19 cellular contexts compared by ENCODE assay signal in the genomic region with DNA sequence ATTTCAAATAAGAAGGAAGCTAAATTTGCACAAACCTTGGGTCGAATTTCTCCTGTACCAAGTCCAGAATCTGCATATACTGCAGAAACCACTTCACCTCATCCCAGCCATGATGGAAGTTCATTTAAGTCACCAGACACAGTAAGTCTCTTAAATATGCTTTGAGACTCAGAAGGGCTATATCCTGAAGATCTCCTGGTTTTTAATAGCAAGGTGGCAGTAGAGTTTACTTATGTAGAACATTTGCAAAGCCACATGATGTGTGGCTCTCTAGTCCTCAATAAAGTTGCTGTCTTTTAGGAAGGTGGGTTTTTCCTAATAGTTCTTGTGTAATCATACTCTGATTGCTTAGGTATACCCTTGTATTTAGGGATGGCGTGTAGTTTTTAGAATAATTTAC. TPM values are rescaled to one million over a fixed set of nuclear protein-coding genes. Genes with fewer than 3 reads are reported as not detected.
DNase-seq lines count a peak whose midpoint lies in the region; ATAC-seq and TF ChIP-seq lines count a peak whose summit lies in the region.
"Had no signal": no experiment of that assay in that cellular context is flagged by ENCODE, and none has a peak within 500 bp of the region (broad histone marks: within the 10 kb centered on the region; RNA-seq: fewer than 3 reads in every experiment).

No MANE protein-coding gene starts in this region.

- TF ChIP-seq CTCF in SK-N-SH (IDR thresholded peaks at IDR 0.05) (no peak), LNCaP clone FGC (IDR thresholded peaks at IDR 0.05; ENCODE audit: control insufficient read depth, extremely low read depth, insufficient read depth) (peak; percentile 16; the same call in 1 of the 2 replicates)

- no peak overlapping the region for H3K9ac ChIP-seq in SK-N-SH
- H3K9ac ChIP-seq: BLaER1 had no signal

- H3K9me2 ChIP-seq in SK-N-SH, result no peaks in the 10 kb centered on the region

- CTCF ChIA-PET in SK-N-SH (lab: Yijun Ruan, JAX), result interaction anchor here (0.9 to 4.7 kb wide), 6 partner anchors 10 to 572 kb away, joined by 3 to 48 read pairs (median 4); no protein-coding TSS in a partner anchor

- H3K9me3 ChIP-seq in SK-N-SH, result no peaks in the 10 kb centered on the region
- H3K9me3 ChIP-seq: BLaER1 had no signal

- no peak overlapping the region for H2AFZ ChIP-seq in SK-N-SH (ENCODE audit: low read depth)
- H2AFZ ChIP-seq: GM23338 had no signal

- POLR2A ChIA-PET in SK-N-SH (lab: Yijun Ruan, JAX), result no interaction called here

- H3K4me3 ChIP-seq in SK-N-SH (ENCODE audit: low read depth in 2 of 2, low read length in 1 of 2), result no peak overlapping the region
- no peak overlapping the region for H3K4me3 ChIP-seq in LNCaP clone FGC (ENCODE audit: low read depth, low read length)
- H3K4me3 ChIP-seq: BLaER1, GM23338 had no signal

- H3F3A ChIP-seq in SK-N-SH (replicated peaks; ENCODE audit: insufficient read depth), result peaks cover 9% of the 10 kb centered on the region

- peak; percentile 69 for ATAC-seq in SK-N-SH treated with all-trans-retinoic acid at 6 μM for 48 hours
- no peak for ATAC-seq in GM21737 (IDR thresholded peaks at IDR 0.05; ENCODE audit: unreplicated experiment)
- ATAC-seq: GM23338, Right ventricle myocardium inferior had no signal

- DNase-seq in SK-N-SH (no peak), LNCaP clone FGC (ENCODE audit: low read depth) (no peak), SW480 (ENCODE audit: low spot score) (peak; percentile 17), dermis blood vessel endothelial cell (peak; percentile 5), NCI-H510A treated with DMSO at 0.1 percent for 48 hours (lab: John Stamatoyannopoulos, UW) (no peak)
- DNase-seq in central memory CD4-positive, alpha-beta T cell, result no peak
- DNase-seq: DMS 273 treated with DMSO at 0.1 percent for 48 hours, GF-D8, KG1, MM.1S, NCI-H1105 treated with DMSO at 0.1 percent for 48 hours, NCI-H187, NCI-H2171, NCI-H446 had no signal

- no peak for TF ChIP-seq RAD21 in SK-N-SH (IDR thresholded peaks at IDR 0.05; ENCODE audit: low read length)

- peak overlapping the region in 1 of 2 experiments; percentile 16; a peak in 1 of 4 replicates for H3K27ac ChIP-seq in SK-N-SH (ENCODE audit: low read depth in 2 of 2, low read length in 1 of 2)
- H3K27ac ChIP-seq: BLaER1 had no signal

- H3K4me1 ChIP-seq in SK-N-SH (ENCODE audit: control insufficient read depth in 1 of 2, insufficient read depth in 2 of 2, low read depth in 1 of 2, low read length in 1 of 2), result peaks cover 0 to 5% of the 10 kb centered on the region in 2 experiments; a peak in 2 of 4 replicates
- H3K4me1 ChIP-seq: BLaER1 had no signal

- H3K4me2 ChIP-seq in SK-N-SH, result no peak overlapping the region
- H3K4me2 ChIP-seq: BLaER1, GM23338 had no signal

- H3K36me3 ChIP-seq in SK-N-SH (replicated peaks in 1 of 2; ENCODE audit: control insufficient read depth in 1 of 2, insufficient read depth in 2 of 2, low read length in 1 of 2), result peaks cover 56 to 59% of the 10 kb centered on the region in 2 experiments

- no peaks in the 10 kb centered on the region for H3K27me3 ChIP-seq in SK-N-SH (ENCODE audit: insufficient read depth)
- H3K27me3 ChIP-seq: BLaER1 had no signal

- no peak for TF ChIP-seq EP300 in SK-N-SH (IDR thresholded peaks at IDR 0.05; ENCODE audit: borderline replicate concordance in 1 of 2, low read depth in 1 of 2, low read length in 1 of 2)

- H4K20me1 ChIP-seq in SK-N-SH (ENCODE audit: insufficient read depth), result no peaks in the 10 kb centered on the region; the same call in 1 of the 2 replicates

- H3K79me2 ChIP-seq in SK-N-SH (ENCODE audit: insufficient read depth), result peaks cover 86% of the 10 kb centered on the region

- WGBS in SK-N-SH (ENCODE audit: low lambda C conversion rate), result 95% methylated on average over 2 of the region's 2 CpGs

TF ChIP-seq in SK-N-SH treated with all-trans-retinoic acid at 6 μM for 48 hours, 23 proteins besides CTCF, POLR2A, EP300 and RAD21 (continues in another document):
- no peak for TF ChIP-seq BACH2 (CRISPR knock-in tag; IDR thresholded peaks at IDR 0.05; ENCODE audit: borderline replicate concordance)
- no peak for TF ChIP-seq ZNF8 (CRISPR knock-in tag; IDR thresholded peaks at IDR 0.05)
- no peak for TF ChIP-seq ZFP3 (CRISPR knock-in tag; IDR thresholded peaks at IDR 0.05)
- TF ChIP-seq ZC3H10 (CRISPR knock-in tag; IDR thresholded peaks at IDR 0.05), result no peak
- TF ChIP-seq RARB (CRISPR knock-in tag; IDR thresholded peaks at IDR 0.05), result no peak
- TF ChIP-seq TCF4 (CRISPR knock-in tag; IDR thresholded peaks at IDR 0.05; ENCODE audit: borderline replicate concordance), result no peak
- no peak for TF ChIP-seq SNAI2 (CRISPR knock-in tag; IDR thresholded peaks at IDR 0.05)
- no peak for TF ChIP-seq PPARA (CRISPR knock-in tag; IDR thresholded peaks at IDR 0.05; ENCODE audit: borderline replicate concordance)
- TF ChIP-seq ARNTL (CRISPR knock-in tag; IDR thresholded peaks at IDR 0.05; ENCODE audit: borderline replicate concordance, low read depth), result no peak
- TF ChIP-seq TOX (CRISPR knock-in tag; IDR thresholded peaks at IDR 0.05; ENCODE audit: borderline replicate concordance), result no peak
- no peak for TF ChIP-seq ZNF565 (CRISPR knock-in tag; conservative IDR thresholded peaks at IDR 0.05; ENCODE audit: low read depth)
- no peak for TF ChIP-seq CSDC2 (CRISPR knock-in tag; IDR thresholded peaks at IDR 0.05)
- TF ChIP-seq, protein P1, sequence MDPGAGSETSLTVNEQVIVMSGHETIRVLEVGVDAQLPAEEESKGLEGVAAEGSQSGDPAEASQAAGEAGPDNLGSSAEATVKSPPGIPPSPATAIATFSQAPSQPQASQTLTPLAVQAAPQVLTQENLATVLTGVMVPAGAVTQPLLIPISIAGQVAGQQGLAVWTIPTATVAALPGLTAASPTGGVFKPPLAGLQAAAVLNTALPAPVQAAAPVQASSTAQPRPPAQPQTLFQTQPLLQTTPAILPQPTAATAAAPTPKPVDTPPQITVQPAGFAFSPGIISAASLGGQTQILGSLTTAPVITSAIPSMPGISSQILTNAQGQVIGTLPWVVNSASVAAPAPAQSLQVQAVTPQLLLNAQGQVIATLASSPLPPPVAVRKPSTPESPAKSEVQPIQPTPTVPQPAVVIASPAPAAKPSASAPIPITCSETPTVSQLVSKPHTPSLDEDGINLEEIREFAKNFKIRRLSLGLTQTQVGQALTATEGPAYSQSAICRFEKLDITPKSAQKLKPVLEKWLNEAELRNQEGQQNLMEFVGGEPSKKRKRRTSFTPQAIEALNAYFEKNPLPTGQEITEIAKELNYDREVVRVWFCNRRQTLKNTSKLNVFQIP (CRISPR knock-in tag; IDR thresholded peaks at IDR 0.05; ENCODE audit: borderline replicate concordance, low read depth), result no peak
- TF ChIP-seq ESRRG (CRISPR knock-in tag; IDR thresholded peaks at IDR 0.05), result no peak
- TF ChIP-seq OSR1 (CRISPR knock-in tag; IDR thresholded peaks at IDR 0.05), result no peak

TF ChIP-seq in SK-N-SH, 30 proteins besides CTCF, POLR2A, EP300 and RAD21 (continues in another document):
- TF ChIP-seq MXI1 (IDR thresholded peaks at IDR 0.05; ENCODE audit: low read depth, low read length), result no peak
- no peak for TF ChIP-seq TEAD4 (IDR thresholded peaks at IDR 0.05; ENCODE audit: borderline replicate concordance, insufficient read depth)
- TF ChIP-seq, protein P2, sequence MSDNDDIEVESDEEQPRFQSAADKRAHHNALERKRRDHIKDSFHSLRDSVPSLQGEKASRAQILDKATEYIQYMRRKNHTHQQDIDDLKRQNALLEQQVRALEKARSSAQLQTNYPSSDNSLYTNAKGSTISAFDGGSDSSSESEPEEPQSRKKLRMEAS (IDR thresholded peaks at IDR 0.05; ENCODE audit: low read depth), result no peak
- no peak for TF ChIP-seq RFX5 (IDR thresholded peaks at IDR 0.05; ENCODE audit: low read length)
- no peak for TF ChIP-seq SIN3A (IDR thresholded peaks at IDR 0.05; ENCODE audit: borderline replicate concordance, low read depth, low read length)
- TF ChIP-seq ELF1 (IDR thresholded peaks at IDR 0.05), result no peak
- TF ChIP-seq RXRA (IDR thresholded peaks at IDR 0.05; ENCODE audit: borderline replicate concordance, low read depth), result no peak
- TF ChIP-seq, protein P3, sequence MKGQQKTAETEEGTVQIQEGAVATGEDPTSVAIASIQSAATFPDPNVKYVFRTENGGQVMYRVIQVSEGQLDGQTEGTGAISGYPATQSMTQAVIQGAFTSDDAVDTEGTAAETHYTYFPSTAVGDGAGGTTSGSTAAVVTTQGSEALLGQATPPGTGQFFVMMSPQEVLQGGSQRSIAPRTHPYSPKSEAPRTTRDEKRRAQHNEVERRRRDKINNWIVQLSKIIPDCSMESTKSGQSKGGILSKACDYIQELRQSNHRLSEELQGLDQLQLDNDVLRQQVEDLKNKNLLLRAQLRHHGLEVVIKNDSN (IDR thresholded peaks at IDR 0.05; ENCODE audit: borderline replicate concordance, low read depth), result no peak
- no peak for TF ChIP-seq FOSL2 (IDR thresholded peaks at IDR 0.05; ENCODE audit: borderline replicate concordance, low read depth)
- no peak for TF ChIP-seq EZH2phosphoT487 (IDR thresholded peaks at IDR 0.05; ENCODE audit: borderline replicate concordance, low read depth)
- no peak for TF ChIP-seq NRF1 (IDR thresholded peaks at IDR 0.05; ENCODE audit: low read depth, low read length)

RNA-seq across cellular contexts. Expression of a gene that starts 8.7 kb away (rescaled TPM):
- 5.1 and 7.6 TPM in 2 replicates for polyA plus RNA-seq in SK-N-SH (2012; rRNA removed)
- polyA plus RNA-seq in SK-N-SH (2012; cell fraction: cytosol; rRNA removed), result 8.5 and 11.3 TPM in 2 replicates
- 4.5 and 7.5 TPM in 2 replicates for polyA plus RNA-seq in SK-N-SH (2012; cell fraction: nucleus; rRNA removed)
- 13.8 and 28.6 TPM in 2 replicates for total RNA-seq in dermis blood vessel endothelial cell

RNA-seq across cellular contexts. Expression of a gene that starts 8.9 kb away (rescaled TPM):
- polyA plus RNA-seq in SK-N-SH (2012; rRNA removed), result 5.5 and 8.5 TPM in 2 replicates
- 8.7 and 8.8 TPM in 2 replicates for polyA plus RNA-seq in SK-N-SH (2012; cell fraction: cytosol; rRNA removed)
- polyA plus RNA-seq in SK-N-SH (2012; cell fraction: nucleus; rRNA removed), result 5.5 and 12.7 TPM in 2 replicates
- total RNA-seq in dermis blood vessel endothelial cell, result 7.5 and 12.7 TPM in 2 replicates

RNA-seq across cellular contexts. Expression of a gene that starts 49.0 kb away (rescaled TPM):
- 3.0 and 4.8 TPM in 2 replicates for polyA plus RNA-seq in SK-N-SH (2012; rRNA removed)
- 5.2 and 6.7 TPM in 2 replicates for polyA plus RNA-seq in SK-N-SH (2012; cell fraction: cytosol; rRNA removed)
- polyA plus RNA-seq in SK-N-SH (2012; cell fraction: nucleus; rRNA removed), result 4.6 and 7.5 TPM in 2 replicates
- 1.1 and 2.0 TPM in 2 replicates for total RNA-seq in dermis blood vessel endothelial cell

Comparison
In these comparisons a context has a peak if more than half of its experiments do, and no peak if none do; other contexts are left out.
1. DNase-seq: peak in SW480 (single experiment) and dermis blood vessel endothelial cell (single experiment); none in SK-N-SH (single experiment), LNCaP clone FGC (single experiment), central memory CD4-positive, alpha-beta T cell (single experiment) and NCI-H510A treated with DMSO at 0.1 percent for 48 hours (single experiment).